Comparison of ENCODE assay signal across 34 cellular contexts in the genomic region with DNA sequence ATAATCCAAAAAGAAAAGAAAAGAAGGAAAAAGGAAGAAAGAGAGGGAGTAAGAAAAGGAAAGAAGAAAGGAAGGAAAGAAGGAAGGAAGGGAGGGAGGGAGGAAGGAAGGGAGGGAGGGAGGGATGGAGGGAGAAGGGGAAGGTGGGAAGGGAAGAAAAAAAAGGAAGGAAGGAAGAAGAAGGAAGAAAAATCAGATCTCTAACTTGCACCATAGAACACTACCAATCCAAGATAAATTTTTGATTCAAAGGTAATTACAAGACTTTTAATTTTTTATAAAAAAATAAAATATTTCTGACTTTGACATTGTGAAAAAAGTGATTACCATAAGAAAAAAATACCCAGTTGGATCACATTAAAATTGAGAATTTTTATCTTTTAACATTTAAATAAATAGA.
"Had no signal": no experiment of that assay in that cellular context is flagged by ENCODE, and none has a peak within 500 bp of the region (broad histone marks: within the 10 kb centered on the region; RNA-seq: fewer than 3 reads in every experiment).

No MANE protein-coding gene starts in this region.

- H3K27ac ChIP-seq: adrenal gland, ascending aorta, body of pancreas, brain microvascular endothelial cell, breast epithelium, cardiac muscle cell had no signal

- DNase-seq: activated effector memory CD4-positive, alpha-beta T cell treated with anti-CD3 and anti-CD28 coated beads, Interleukin-2, amount 50 U/mL, for 16 hours; activated effector memory CD4-positive, alpha-beta T cell treated with Interleukin-2 at 50 U/mL for 16 hours; activated gamma-delta T cell; activated gamma-delta T cell treated with Interleukin-2 at 50 U/mL for 16 hours; activated naive CD4-positive, alpha-beta T cell; activated naive CD4-positive, alpha-beta T cell treated with anti-CD3 and anti-CD28 coated beads for 36 hours; activated naive CD4-positive, alpha-beta T cell treated with anti-CD3 and anti-CD28 coated beads, Interleukin-2, amount 10 ng/mL, durations not matched to agents 7 days and 5 days; activated naive CD4-positive, alpha-beta T cell treated with anti-CD3 and anti-CD28 coated beads, Interleukin-2, amount 50 U/mL, for 16 hours; activated naive CD4-positive, alpha-beta T cell treated with Interleukin-2 at 50 U/mL for 16 hours; activated naive CD8-positive, alpha-beta T cell treated with anti-CD3 and anti-CD28 coated beads for 36 hours; activated naive CD8-positive, alpha-beta T cell treated with anti-CD3 and anti-CD28 coated beads, Interleukin-2, amount 10 ng/mL, durations not matched to agents 7 days and 5 days; activated naive CD8-positive, alpha-beta T cell treated with anti-CD3 and anti-CD28 coated beads, Interleukin-2, amount 50 U/mL, for 24 hours; activated T-cell treated with anti-CD3 and anti-CD28 coated beads, Interleukin-2, amount 50 U/mL, for 1 hour; activated T-cell treated with anti-CD3 and anti-CD28 coated beads, Interleukin-2, amount 50 U/mL, for 24 hours; activated T-cell treated with anti-CD3 and anti-CD28 coated beads, Interleukin-2, amount 50 U/mL, for 4 hours; activated T-cell treated with anti-CD3 and anti-CD28 coated beads, Interleukin-2, amount 50 U/mL, for 48 hours; activated T-cell treated with anti-CD3 and anti-CD28 coated beads, Interleukin-2, amount 50 U/mL, for 72 hours; adrenal gland; amniotic stem cell; amygdala; anterior cingulate cortex; aorta; body of pancreas; brain microvascular endothelial cell; caudate nucleus; central memory CD4-positive, alpha-beta T cell; cerebellar nuclear complex had no signal

- H3K36me3 ChIP-seq: adrenal gland, ascending aorta, brain microvascular endothelial cell, breast epithelium, cardiac muscle cell had no signal

- ATAC-seq: activated naive CD4-positive, alpha-beta T cell treated with anti-CD3 and anti-CD28 coated beads, Interleukin-2, amount 50 U/mL, for 72 hours; activated naive CD8-positive, alpha-beta T cell treated with anti-CD3 and anti-CD28 coated beads, Interleukin-2, amount 50 U/mL, for 24 hours; activated T-cell treated with anti-CD3 and anti-CD28 coated beads, Interleukin-2, amount 50 U/mL, for 4 hours; activated T-cell treated with anti-CD3 and anti-CD28 coated beads, Interleukin-2, amount 50 U/mL, for 72 hours; activated T-helper 17 cell treated with anti-CD3 and anti-CD28 coated beads, Interleukin-2, amount 50 U/mL, for 72 hours; body of pancreas had no signal

- H3K27me3 ChIP-seq: adrenal gland, ascending aorta, body of pancreas, brain microvascular endothelial cell, breast epithelium, cardiac muscle cell had no signal

- H3K4me1 ChIP-seq: adrenal gland, ascending aorta, body of pancreas, breast epithelium had no signal

- H3K9me3 ChIP-seq: adrenal gland, ascending aorta, body of pancreas, breast epithelium had no signal

- FAIRE-seq: astrocyte, bronchial epithelial cell had no signal

- H3K4me3 ChIP-seq: adrenal gland, ascending aorta, body of pancreas, breast epithelium, cardiac muscle cell had no signal
